1 cellular context compared by ENCODE assay signal in the genomic region with DNA sequence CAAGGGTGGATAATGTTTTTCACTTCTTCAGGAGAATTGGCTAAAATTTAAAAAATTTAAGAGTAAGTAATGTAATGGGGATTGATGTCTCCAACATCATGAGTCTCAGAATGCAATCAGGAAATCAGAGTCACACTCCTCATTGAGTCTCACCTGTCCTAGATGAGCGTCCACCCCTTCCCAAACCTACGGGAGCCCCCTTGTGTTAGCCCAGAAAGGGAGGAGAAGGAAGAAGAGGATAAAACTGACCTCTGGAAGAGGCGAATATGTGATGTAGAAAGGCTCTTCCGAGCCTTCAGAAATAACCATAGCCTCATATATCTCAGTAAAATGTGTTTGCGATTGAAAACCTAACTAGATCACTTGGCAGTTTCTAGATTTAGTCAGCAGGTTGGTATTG.
TF ChIP-seq lines count a peak whose summit lies in the region.

No MANE protein-coding gene starts in this region.

TF ChIP-seq in IMR-90, 13 proteins besides CTCF, POLR2A, EP300 and RAD21 (continued from another document):
- TF ChIP-seq MAZ (IDR thresholded peaks at IDR 0.05; ENCODE audit: borderline replicate concordance, low read depth, low read length): no peak
- no peak for TF ChIP-seq SMC3 (IDR thresholded peaks at IDR 0.05; ENCODE audit: low read depth, low read length)
- no peak for TF ChIP-seq USF2 (IDR thresholded peaks at IDR 0.05; ENCODE audit: low read depth, low read length)
- no peak for TF ChIP-seq MXI1 (IDR thresholded peaks at IDR 0.05; ENCODE audit: borderline replicate concordance, low read depth, low read length)
- TF ChIP-seq MAFK (IDR thresholded peaks at IDR 0.05; ENCODE audit: low read depth, low read length): no peak
- TF ChIP-seq NFE2L2 (IDR thresholded peaks at IDR 0.05; ENCODE audit: low read depth, low read length): no peak
- TF ChIP-seq ELK1 (IDR thresholded peaks at IDR 0.05; ENCODE audit: borderline replicate concordance, low read depth, low read length): no peak
- no peak for TF ChIP-seq RFX5 (IDR thresholded peaks at IDR 0.05; ENCODE audit: low read depth, low read length)
- no peak for TF ChIP-seq RCOR1 (IDR thresholded peaks at IDR 0.05; ENCODE audit: insufficient replicate concordance, low read length)
- no peak for TF ChIP-seq FOS (IDR thresholded peaks at IDR 0.05; ENCODE audit: low read depth, low read length)
- TF ChIP-seq CHD1 (IDR thresholded peaks at IDR 0.05; ENCODE audit: low read depth, low read length): no peak
